8 cellular contexts compared by ENCODE assay signal in genomic region chr17:2393184-2393953, GRCh38. TPM values are rescaled to one million over a fixed set of nuclear protein-coding genes. Genes with fewer than 3 reads are reported as not detected.
A peak's percentile ranks its signal among the peaks of the same experiment; 100 is the strongest.
DNase-seq lines count a peak whose midpoint lies in the region; ATAC-seq, FAIRE-seq and TF ChIP-seq lines count a peak whose summit lies in the region.

No MANE protein-coding gene starts in this region.

- H3K9ac ChIP-seq in KMS-11, result peak overlapping the region; percentile 97

- H4K20me1 ChIP-seq in KMS-11 (ENCODE audit: insufficient read depth), result no peaks in the 10 kb centered on the region

- peak overlapping the region; percentile 40 for H2AFZ ChIP-seq in KMS-11 (ENCODE audit: low read depth)

- H3K9me3 ChIP-seq in SJSA1 (replicated peaks) (0 out of 2 replicates have a peak, but pooled peaks cover 3% of the 10 kb centered on the region), neutrophil (no peaks in the 10 kb centered on the region)

- peaks cover 8% of the 10 kb centered on the region for H3K4me1 ChIP-seq in KMS-11 (ENCODE audit: low read depth, poor library complexity, severe bottlenecking)
- peaks cover 46% of the 10 kb centered on the region for H3K4me1 ChIP-seq in SJSA1 (replicated peaks)
- H3K4me1 ChIP-seq in neutrophil (ENCODE audit: control insufficient read depth in 1 of 2, insufficient read depth in 1 of 2, low read depth in 1 of 2, low read length in 1 of 2), result peaks cover 74 to 88% of the 10 kb centered on the region in 2 experiments

- FAIRE-seq in frontal cortex (lab: Jason Lieb, UNC), result no peak

- no peaks in the 10 kb centered on the region for H3K79me2 ChIP-seq in KMS-11 (ENCODE audit: insufficient read depth, low read depth)

- H3K4me3 ChIP-seq in KMS-11 (IDR thresholded peaks at IDR 0.05; ENCODE audit: insufficient read depth, low read depth, low read length), result no peak overlapping the region
- H3K4me3 ChIP-seq in SJSA1, result peak overlapping the region; percentile 76
- peak overlapping the region; percentile 69 to 86 for H3K4me3 ChIP-seq in neutrophil (ENCODE audit: low read depth in 1 of 2, low read length in 1 of 2)

- H3K27ac ChIP-seq in KMS-11, result peak overlapping the region; percentile 97
- peak overlapping the region; percentile 99 for H3K27ac ChIP-seq in SJSA1
- peak overlapping the region; percentile 100 for H3K27ac ChIP-seq in neutrophil
- peak overlapping the region; percentile 91 for H3K27ac ChIP-seq in substantia nigra (ENCODE audit: low read depth, low read length, poor library complexity, severe bottlenecking)

- TF ChIP-seq CTCF in KMS-11 (conservative IDR thresholded peaks at IDR 0.05; ENCODE audit: low read depth, low read length) (no peak), neutrophil (IDR thresholded peaks at IDR 0.05) (no peak)

- DNase-seq in ELF-1 (ENCODE audit: low read depth, low spot score) (peak; percentile 83), SJSA1 (ENCODE audit: low read depth in 1 of 2, low spot score in 2 of 2) (peak; percentile 87 to 88), frontal cortex (ENCODE audit: low spot score in 2 of 2) (peak; percentile 89 to 95), substantia nigra (lab: John Stamatoyannopoulos, UW) (peak; percentile 51 to 95 (median 81))
- peak; percentile 88 for DNase-seq in activated naive CD4-positive, alpha-beta T cell treated with Interleukin-2 at 50 U/mL for 16 hours

- H3K27me3 ChIP-seq in KMS-11 (ENCODE audit: insufficient read depth, low read depth) (no peaks in the 10 kb centered on the region), SJSA1 (replicated peaks) (no peaks in the 10 kb centered on the region), neutrophil (no peaks in the 10 kb centered on the region)

- H3K36me3 ChIP-seq in KMS-11 (ENCODE audit: insufficient read depth) (no peaks in the 10 kb centered on the region), SJSA1 (peaks cover 8% of the 10 kb centered on the region; the same call in 1 of the 2 replicates), neutrophil (no peaks in the 10 kb centered on the region)

- peak; percentile 34 for ATAC-seq in GM21737 (IDR thresholded peaks at IDR 0.05; ENCODE audit: unreplicated experiment)

- peak overlapping the region; percentile 39; the same call in 1 of the 2 replicates for H3K4me2 ChIP-seq in KMS-11

RNA-seq across cellular contexts. Expression of gene MNT, which starts 7.5 kb away (rescaled TPM):
- 3.0 and 3.5 TPM in 2 replicates for total RNA-seq in SJSA1 (2014; rRNA removed; shearing (Covaris generic))
- 7.7 TPM for total RNA-seq in frontal cortex

RNA-seq across cellular contexts. Expression of gene SGSM2, which starts 56.1 kb away (rescaled TPM):
- total RNA-seq in SJSA1 (2014; rRNA removed; shearing (Covaris generic)), result 14.8 and 18.6 TPM in 2 replicates
- total RNA-seq in frontal cortex, result 57.1 TPM

RNA-seq across cellular contexts. Expression of gene TSR1, which starts 57.1 kb away (rescaled TPM):
- 24.3 and 47.3 TPM in 2 replicates for total RNA-seq in SJSA1 (2014; rRNA removed; shearing (Covaris generic))
- 30.2 TPM for total RNA-seq in frontal cortex
